Comparison of ENCODE assay signal across 23 cellular contexts in the genomic region with DNA sequence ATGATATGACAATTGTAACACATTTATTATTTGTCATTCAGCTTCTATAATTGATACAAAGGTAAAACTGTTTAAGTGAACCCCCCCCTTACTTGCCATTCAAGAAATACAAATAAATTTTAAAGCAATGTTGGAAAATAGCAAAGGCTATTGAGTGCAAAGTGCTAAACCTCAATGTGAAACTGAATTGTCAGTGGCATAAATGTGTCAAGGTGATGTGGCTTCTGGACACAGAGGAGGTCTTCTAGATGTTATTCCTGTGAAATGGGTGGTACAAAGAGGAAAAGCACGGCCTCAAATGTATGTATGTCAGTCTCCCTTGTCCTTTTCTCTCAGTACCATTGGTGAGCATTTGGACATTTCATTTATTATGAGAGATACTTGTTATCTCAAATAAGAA.
"Had no signal": no experiment of that assay in that cellular context is flagged by ENCODE, and none has a peak within 500 bp of the region (broad histone marks: within the 10 kb centered on the region; RNA-seq: fewer than 3 reads in every experiment).

No MANE protein-coding gene starts in this region.

- H3K27ac Mint-ChIP-seq: dendritic cell treated with granulocyte-macrophage colony-stimulating factor and Interleukin-4, amounts not matched to agents 40 ng/mL and 50 ng/mL, for 4 days had no signal

- H3K27me3 Mint-ChIP-seq: dendritic cell treated with granulocyte-macrophage colony-stimulating factor and Interleukin-4, amounts not matched to agents 40 ng/mL and 50 ng/mL, for 4 days; effector memory CD8-positive, alpha-beta T cell had no signal

- DNase-seq: colonic mucosa; cortex of kidney; dermis blood vessel endothelial cell; dorsolateral prefrontal cortex; effector CD4-positive, alpha-beta T cell; effector CD8-positive, alpha-beta T cell; effector memory CD4-positive, alpha-beta T cell; effector memory CD8-positive, alpha-beta T cell; erythroblast; esophagus squamous epithelium; foreskin fibroblast; foreskin keratinocyte; foreskin melanocyte; gastrocnemius medialis; glutamatergic neuron; head of caudate nucleus had no signal

- H3K9me3 Mint-ChIP-seq: dendritic cell treated with granulocyte-macrophage colony-stimulating factor and Interleukin-4, amounts not matched to agents 40 ng/mL and 50 ng/mL, for 4 days; effector memory CD8-positive, alpha-beta T cell had no signal

- H3K4me3 ChIP-seq: colonic mucosa, coronary artery, dorsolateral prefrontal cortex, esophagus muscularis mucosa, esophagus squamous epithelium, gastrocnemius medialis, gastroesophageal sphincter had no signal

- H3K27me3 ChIP-seq: colonic mucosa, esophagus muscularis mucosa, esophagus squamous epithelium, foreskin keratinocyte, gastrocnemius medialis, gastroesophageal sphincter had no signal

- ATAC-seq: effector memory CD8-positive, alpha-beta T cell; esophagus mucosa; foreskin keratinocyte; gastrocnemius medialis; gastroesophageal sphincter had no signal

- H3K27ac ChIP-seq: colonic mucosa, coronary artery, dorsolateral prefrontal cortex, epithelial cell of prostate, esophagus muscularis mucosa, esophagus squamous epithelium, foreskin keratinocyte, gastrocnemius medialis, gastroesophageal sphincter had no signal

- H3K4me1 ChIP-seq: colonic mucosa, esophagus muscularis mucosa, esophagus squamous epithelium, foreskin keratinocyte, gastrocnemius medialis, gastroesophageal sphincter had no signal

- H3K4me3 Mint-ChIP-seq: dendritic cell treated with granulocyte-macrophage colony-stimulating factor and Interleukin-4, amounts not matched to agents 40 ng/mL and 50 ng/mL, for 4 days; effector memory CD8-positive, alpha-beta T cell; endodermal cell had no signal

- H3K36me3 ChIP-seq: colonic mucosa, esophagus muscularis mucosa, gastrocnemius medialis, gastroesophageal sphincter had no signal
